In genomic region chr5:150599917-150600511, GRCh38 we compare ENCODE assay signal across 9 cellular contexts. TPM values are rescaled to one million over a fixed set of nuclear protein-coding genes. Genes with fewer than 3 reads are reported as not detected.
DNase-seq lines count a peak whose midpoint lies in the region; ATAC-seq and TF ChIP-seq lines count a peak whose summit lies in the region.
"Had no signal": no experiment of that assay in that cellular context is flagged by ENCODE, and none has a peak within 500 bp of the region (broad histone marks: within the 10 kb centered on the region; RNA-seq: fewer than 3 reads in every experiment).

No MANE protein-coding gene starts in this region.

- no peaks in the 10 kb centered on the region for H3K9me2 ChIP-seq in GM23338 (ENCODE audit: insufficient read depth)

- no peak overlapping the region for H3K4me3 Mint-ChIP-seq in GM23338
- H3K4me3 Mint-ChIP-seq: memory B cell had no signal

- H3K27ac ChIP-seq in GM23338 (ENCODE audit: low read depth) = no peak overlapping the region
- H3K27ac ChIP-seq in Peyer's patch = peak overlapping the region in 2 of 4 donors; percentile 51 to 52
- H3K27ac ChIP-seq in gastroesophageal sphincter = peak overlapping the region in 3 of 4 donors; percentile 37 to 70 (median 46)
- H3K27ac ChIP-seq in gastrocnemius medialis = peak overlapping the region; percentile 85 to 98 (median 90)

- peak; percentile 30 for ATAC-seq in GM23338
- peak; percentile 46 for ATAC-seq in gastroesophageal sphincter
- no peak for ATAC-seq in gastrocnemius medialis
- no peak for ATAC-seq in HG03045 (IDR thresholded peaks at IDR 0.05; ENCODE audit: unreplicated experiment)

- H3K36me3 ChIP-seq in GM23338 (ENCODE audit: insufficient read depth) (no peaks in the 10 kb centered on the region), Peyer's patch (no peaks in the 10 kb centered on the region), gastroesophageal sphincter (no peaks in the 10 kb centered on the region), gastrocnemius medialis (no peaks in the 10 kb centered on the region)

- H2AFZ ChIP-seq in GM23338 = no peak overlapping the region

- in situ Hi-C loops in gastrocnemius medialis (cut with MboI; ENCODE audit: low sequenced_read_pairs in 4 of 4) = loop anchor here in 2 of 4 donors (10.0 kb wide), 1 partner anchor 55 kb away; no protein-coding TSS in a partner anchor

- no peaks in the 10 kb centered on the region for H4K20me1 ChIP-seq in GM23338 (replicated peaks; ENCODE audit: insufficient read depth)

- no peaks in the 10 kb centered on the region for H3K4me1 ChIP-seq in GM23338 (ENCODE audit: insufficient read depth)
- peaks cover 0 to 41% (median 0%) of the 10 kb centered on the region in 4 donors for H3K4me1 ChIP-seq in Peyer's patch
- peaks cover 0 to 28% (median 10%) of the 10 kb centered on the region in 3 donors for H3K4me1 ChIP-seq in gastroesophageal sphincter
- H3K4me1 ChIP-seq in gastrocnemius medialis = peaks cover 50 to 51% of the 10 kb centered on the region in 2 donors

- H3K27me3 Mint-ChIP-seq in GM23338 (ENCODE audit: insufficient read depth, low read depth, poor library complexity) = peaks cover 2% of the 10 kb centered on the region

- no peak overlapping the region for H3K4me2 ChIP-seq in GM23338

- no peak overlapping the region for H3K4me3 ChIP-seq in GM23338
- no peak overlapping the region for H3K4me3 ChIP-seq in Peyer's patch
- H3K4me3 ChIP-seq in gastroesophageal sphincter = no peak overlapping the region
- H3K4me3 ChIP-seq in gastrocnemius medialis = no peak overlapping the region

- H3K4me1 Mint-ChIP-seq in GM23338 = peaks cover 11% of the 10 kb centered on the region

- no peak for TF ChIP-seq CTCF in GM23338 (conservative IDR thresholded peaks at IDR 0.05; ENCODE audit: low read depth in 2 of 2)
- TF ChIP-seq CTCF in Peyer's patch (IDR thresholded peaks at IDR 0.05) = no peak
- TF ChIP-seq CTCF in gastroesophageal sphincter (IDR thresholded peaks at IDR 0.05) = no peak
- TF ChIP-seq CTCF in gastrocnemius medialis (IDR thresholded peaks at IDR 0.05 in 4 of 5, conservative IDR thresholded peaks at IDR 0.05 in 1 of 5) = no peak

- no peaks in the 10 kb centered on the region for H3K9me3 Mint-ChIP-seq in GM23338
- H3K9me3 Mint-ChIP-seq: memory B cell had no signal

- H3K79me2 ChIP-seq in GM23338 (replicated peaks; ENCODE audit: insufficient read depth) = no peaks in the 10 kb centered on the region

- intact Hi-C loops in gastrocnemius medialis (cut with DNase I; ENCODE audit: low total_unique reads) = no loop called here

- DNase-seq in GM23338 (ENCODE audit: low spot score) = no peak
- peak; percentile 36 to 86 (median 79) for DNase-seq in Peyer's patch
- DNase-seq in gastrocnemius medialis = peak in 1 of 2 donors; percentile 46
- no peak for DNase-seq in T-helper 2 cell
- no peak for DNase-seq in retina
- no peak for DNase-seq in GM19240 (ENCODE audit: insufficient read length, low spot score)

- no peaks in the 10 kb centered on the region for H3K36me3 Mint-ChIP-seq in GM23338 (ENCODE audit: low read depth)
- H3K36me3 Mint-ChIP-seq: memory B cell had no signal

- H3K9me3 ChIP-seq in Peyer's patch (no peaks in the 10 kb centered on the region), gastroesophageal sphincter (no peaks in the 10 kb centered on the region), gastrocnemius medialis (no peaks in the 10 kb centered on the region)

- no peaks in the 10 kb centered on the region for H3F3A ChIP-seq in GM23338 (replicated peaks; ENCODE audit: low read depth)

- WGBS in gastroesophageal sphincter (ENCODE audit: low coverage in 1 of 2), 2 donors = 29% methylated on average over 4 of the region's 11 CpGs; no CpG with 5 or more reads in 1 of the 2 donors

- no peak overlapping the region for H3K27ac Mint-ChIP-seq in GM23338
- H3K27ac Mint-ChIP-seq: memory B cell had no signal

- no peak for TF ChIP-seq POLR2A in Peyer's patch (IDR thresholded peaks at IDR 0.05)
- TF ChIP-seq POLR2A in gastroesophageal sphincter (IDR thresholded peaks at IDR 0.05) = no peak
- TF ChIP-seq POLR2A in gastrocnemius medialis (IDR thresholded peaks at IDR 0.05) = peak in 1 of 2 donors; percentile 36

- no peak for TF ChIP-seq EP300 in gastroesophageal sphincter (IDR thresholded peaks at IDR 0.05)

- no peaks in the 10 kb centered on the region for H3K27me3 ChIP-seq in GM23338 (ENCODE audit: insufficient read depth)
- no peaks in the 10 kb centered on the region for H3K27me3 ChIP-seq in Peyer's patch
- no peaks in the 10 kb centered on the region for H3K27me3 ChIP-seq in gastroesophageal sphincter
- no peaks in the 10 kb centered on the region for H3K27me3 ChIP-seq in gastrocnemius medialis

TF ChIP-seq in GM23338, 12 proteins besides CTCF, POLR2A, EP300 and RAD21:
- TF ChIP-seq ZNF114 (CRISPR knock-in tag; IDR thresholded peaks at IDR 0.05) (no peak), CREB1 (CRISPR knock-in tag; IDR thresholded peaks at IDR 0.05; ENCODE audit: low read depth) (no peak), POLR2AphosphoS5 (IDR thresholded peaks at IDR 0.05; ENCODE audit: low read depth) (no peak), NANOG (IDR thresholded peaks at IDR 0.05; ENCODE audit: borderline replicate concordance) (no peak), STAT1 (IDR thresholded peaks at IDR 0.05; ENCODE audit: unreplicated experiment) (no peak)

RNA-seq across cellular contexts. Expression of gene SYNPO, which starts 40.4 kb away (rescaled TPM):
- 1.3 and 3.0 TPM in 2 replicates for total RNA-seq in GM23338 (2014; rRNA removed; shearing (Covaris generic))
- polyA plus RNA-seq in GM23338 (2016; fragmentation: Nextera tagmentation; extraction: Ambion mirVana) = 0.16 and 0.38 TPM in 2 replicates
- 10 to 100 TPM; 28.1 to 93.3 (median 75.8) TPM for total RNA-seq in Peyer's patch
- total RNA-seq in gastroesophageal sphincter = 10 to 100 TPM; 31.6 to 50.5 (median 37.4) TPM
- 100 to 1,000 TPM; 419 to 569 (median 539) TPM for total RNA-seq in gastrocnemius medialis

Comparison
In these comparisons a context has a peak if more than half of its experiments do, and no peak if none do; other contexts are left out.
1. ATAC-seq: peak in GM23338 (single experiment) and gastroesophageal sphincter (single experiment); none in gastrocnemius medialis (0 of 2) and HG03045 (single experiment).
2. DNase-seq: peak in Peyer's patch (3 of 3); none in GM23338 (single experiment), T-helper 2 cell (0 of 5), retina (single experiment) and GM19240 (single experiment).